ENCODE assay signal across 1 cellular context in genomic region chrX:77899081-77899828, GRCh38.
TF ChIP-seq lines count a peak whose summit lies in the region.

Gene COX7B, plus strand, starts transcription at chrX:77899468. Its CDS starts 86 bp downstream, at chrX:77899554.

TF ChIP-seq in K562, 482 proteins besides CTCF, POLR2A, EP300 and RAD21 (continued from another document and continues in another):
- TF ChIP-seq ETS1 (conservative IDR thresholded peaks at IDR 0.05; ENCODE audit: control insufficient read depth, low read depth, low read length) (no peak), ZNF41 (CRISPR knock-in tag; conservative IDR thresholded peaks at IDR 0.05) (no peak), TAF1 (IDR thresholded peaks at IDR 0.05; ENCODE audit: control insufficient read depth, extremely low read depth, insufficient read depth, low read length, severe bottlenecking) (peak; percentile 95), ZNF740 (CRISPR knock-in tag; IDR thresholded peaks at IDR 0.05) (no peak), ZNF740 (tag; IDR thresholded peaks at IDR 0.05) (no peak), THRA (IDR thresholded peaks at IDR 0.05) (no peak), ZNF77 (CRISPR knock-in tag; IDR thresholded peaks at IDR 0.05) (no peak), FOXJ2 (tag; IDR thresholded peaks at IDR 0.05) (peak; percentile 56; the same call in 1 of the 2 replicates), DPF2 (IDR thresholded peaks at IDR 0.05) (no peak; the same call in 1 of the 2 replicates), RFX5 (IDR thresholded peaks at IDR 0.05; ENCODE audit: low read depth, low read length) (no peak), ZBTB5 (IDR thresholded peaks at IDR 0.05) (no peak), ZNF511 (CRISPR knock-in tag; IDR thresholded peaks at IDR 0.05) (no peak), HMG20B (CRISPR knock-in tag; IDR thresholded peaks at IDR 0.05) (no peak), PRDM10 (IDR thresholded peaks at IDR 0.05; ENCODE audit: partially characterized antibody) (no peak), KDM4B (IDR thresholded peaks at IDR 0.05; ENCODE audit: borderline replicate concordance in 2 of 2, low read depth in 1 of 2) (no peak), ZFP91 (CRISPR knock-in tag; IDR thresholded peaks at IDR 0.05) (no peak), ELK1 (CRISPR knock-in tag; IDR thresholded peaks at IDR 0.05) (no peak), BCL6 (CRISPR knock-in tag; IDR thresholded peaks at IDR 0.05) (no peak), ZSCAN29 (IDR thresholded peaks at IDR 0.05) (no peak), GABPB1 (CRISPR knock-in tag; IDR thresholded peaks at IDR 0.05) (no peak), ARID3A (IDR thresholded peaks at IDR 0.05; ENCODE audit: borderline replicate concordance, low read depth, low read length) (peak; percentile 75; the same call in 1 of the 2 replicates), SMAD3 (CRISPR knock-in tag; conservative IDR thresholded peaks at IDR 0.05) (no peak), VEZF1 (CRISPR knock-in tag; IDR thresholded peaks at IDR 0.05) (peak; percentile 49; the same call in 1 of the 2 replicates), CHD4 (IDR thresholded peaks at IDR 0.05; ENCODE audit: insufficient read depth, insufficient replicate concordance, low read depth, low read length, poor library complexity, severe bottlenecking) (no peak), POLR2B (IDR thresholded peaks at IDR 0.05; ENCODE audit: low read depth, partially characterized antibody) (peak; percentile 87), ZNF644 (tag; IDR thresholded peaks at IDR 0.05; ENCODE audit: low read depth) (no peak; the same call in 1 of the 2 replicates), CHD2 (IDR thresholded peaks at IDR 0.05; ENCODE audit: low read depth, low read length) (peak; percentile 98), NBN (IDR thresholded peaks at IDR 0.05; ENCODE audit: low read depth) (no peak), RBM15 (IDR thresholded peaks at IDR 0.05; ENCODE audit: insufficient read depth, low read length) (no peak), RBM22 (IDR thresholded peaks at IDR 0.05; ENCODE audit: low read depth, low read length, poor library complexity, severe bottlenecking) (no peak), NFRKB (IDR thresholded peaks at IDR 0.05; ENCODE audit: low read depth) (peak; percentile 83), ZNF408 (CRISPR knock-in tag; IDR thresholded peaks at IDR 0.05; ENCODE audit: low read depth) (no peak), TCF3 (CRISPR knock-in tag; IDR thresholded peaks at IDR 0.05) (no peak), MAFK (IDR thresholded peaks at IDR 0.05; ENCODE audit: low read length) (no peak), SMARCA5 (IDR thresholded peaks at IDR 0.05) (no peak), IRF1 (CRISPR knock-in tag; IDR thresholded peaks at IDR 0.05; ENCODE audit: borderline replicate concordance) (no peak), KAT8 (IDR thresholded peaks at IDR 0.05; ENCODE audit: low read depth) (no peak), ZBTB11 (CRISPR knock-in tag; IDR thresholded peaks at IDR 0.05) (no peak), ELF1 (tag; IDR thresholded peaks at IDR 0.05) (no peak), ZBTB17 (CRISPR knock-in tag; IDR thresholded peaks at IDR 0.05) (no peak)
